13 cellular contexts compared by ENCODE assay signal in genomic region chr2:3044587-3045317, GRCh38.
DNase-seq lines count a peak whose midpoint lies in the region; ATAC-seq and TF ChIP-seq lines count a peak whose summit lies in the region.
"Had no signal": no experiment of that assay in that cellular context is flagged by ENCODE, and none has a peak within 500 bp of the region (broad histone marks: within the 10 kb centered on the region; RNA-seq: fewer than 3 reads in every experiment).

No MANE protein-coding gene starts in this region.

- H3K4me1 ChIP-seq in transverse colon: peaks cover 0 to 4% (median 2%) of the 10 kb centered on the region in 4 donors
- peaks cover 22% of the 10 kb centered on the region for H3K4me1 ChIP-seq in BE2C

- 30 to 63% methylated on average over 2 to 15 of the region's 15 CpGs for WGBS in transverse colon (ENCODE audit: low coverage in 1 of 2), 2 donors

- intact Hi-C loops in transverse colon (cut with DNase I; ENCODE audit: low total_unique reads): no loop called here

- DNase-seq in HT-29 (ENCODE audit: low spot score) (peak; percentile 5), SHP77 (lab: John Stamatoyannopoulos, UW) (peak; percentile 51 to 64), left kidney (ENCODE audit: low read depth, low spot score) (peak; percentile 58), transverse colon (peak; percentile 48), BE2C (no peak), SIG-M5 (lab: John Stamatoyannopoulos, UW) (no peak)
- DNase-seq: Karpas-422, NCI-H1105 treated with DMSO at 0.1 percent for 48 hours, NCI-H2029 treated with DMSO at 0.1 percent for 48 hours, NCI-H524 had no signal

- TF ChIP-seq POLR2A in transverse colon (IDR thresholded peaks at IDR 0.05): no peak

- TF ChIP-seq CTCF in transverse colon (IDR thresholded peaks at IDR 0.05) (no peak), BE2C (IDR thresholded peaks at IDR 0.05; ENCODE audit: low read depth, low read length) (no peak)

- TF ChIP-seq EP300 in transverse colon (IDR thresholded peaks at IDR 0.05; ENCODE audit: low read depth): no peak

- H3K4me3 ChIP-seq in transverse colon (no peak overlapping the region), BE2C (ENCODE audit: low read depth, low read length) (no peak overlapping the region)
- H3K4me3 ChIP-seq: GM23338 had no signal

- H3K27me3 ChIP-seq in transverse colon: no peaks in the 10 kb centered on the region
- H3K27me3 ChIP-seq in BE2C: no peaks in the 10 kb centered on the region

- H3K9me3 ChIP-seq in transverse colon: no peaks in the 10 kb centered on the region
- 0 out of 2 replicates have a peak, but pooled peaks cover 3% of the 10 kb centered on the region for H3K9me3 ChIP-seq in BE2C

- H3K27ac ChIP-seq in transverse colon: peak overlapping the region in 1 of 4 donors; percentile 69
- H3K27ac ChIP-seq: RWPE1 had no signal

- ATAC-seq in HG02840 (IDR thresholded peaks at IDR 0.05; ENCODE audit: low FRiP score, unreplicated experiment): no peak
- ATAC-seq: GM23338 had no signal

- in situ Hi-C loops in transverse colon (cut with MboI; ENCODE audit: low pct_ligation_motif_present in 1 of 4, low pct_unique_long_range_greater_than_20kb in 1 of 4, low sequenced_read_pairs in 3 of 4): no loop called here

- H3K36me3 ChIP-seq in transverse colon (no peaks in the 10 kb centered on the region), BE2C (no peaks in the 10 kb centered on the region; the same call in 1 of the 2 replicates)

Comparison
In these comparisons a context has a peak if more than half of its experiments do, and no peak if none do; other contexts are left out.
1. DNase-seq: peak in HT-29 (single experiment), SHP77 (2 of 2), left kidney (single experiment) and transverse colon (single experiment); none in BE2C (single experiment) and SIG-M5 (single experiment).